Comparison of ENCODE assay signal across 13 cellular contexts in genomic region chr12:103279444-103279843, GRCh38.
A peak's percentile ranks its signal among the peaks of the same experiment; 100 is the strongest.
DNase-seq lines count a peak whose midpoint lies in the region; ATAC-seq and TF ChIP-seq lines count a peak whose summit lies in the region.
"Had no signal": no experiment of that assay in that cellular context is flagged by ENCODE, and none has a peak within 500 bp of the region (broad histone marks: within the 10 kb centered on the region; RNA-seq: fewer than 3 reads in every experiment).

No MANE protein-coding gene starts in this region.

- no peaks in the 10 kb centered on the region for H3K27me3 ChIP-seq in spleen (replicated peaks in 1 of 7)
- H3K27me3 ChIP-seq: transverse colon had no signal

- ATAC-seq in activated naive CD8-positive, alpha-beta T cell treated with anti-CD3 and anti-CD28 coated beads, Interleukin-2, amount 10 ng/mL, durations not matched to agents 7 days and 5 days (ENCODE audit: low read depth) = peak; percentile 83
- ATAC-seq in HG02571 (IDR thresholded peaks at IDR 0.05; ENCODE audit: unreplicated experiment) = peak; percentile 83
- peak; percentile 88 for ATAC-seq in HG03565 (IDR thresholded peaks at IDR 0.05; ENCODE audit: unreplicated experiment)
- ATAC-seq: HCT116, left lobe of liver had no signal

- H3K27ac Mint-ChIP-seq in activated naive CD8-positive, alpha-beta T cell treated with anti-CD3 and anti-CD28 coated beads, Interleukin-2, amount 10 ng/mL, durations not matched to agents 7 days and 5 days = no peak overlapping the region
- H3K27ac Mint-ChIP-seq in activated naive CD8-positive, alpha-beta T cell treated with anti-CD3 and anti-CD28 coated beads for 36 hours = no peak overlapping the region
- no peak overlapping the region for H3K27ac Mint-ChIP-seq in stimulated activated naive CD8-positive, alpha-beta T cell treated with anti-CD3 and anti-CD28 coated beads, Interleukin-15, Interleukin-2, amounts not matched to agents 100 ng/mL and 50 ng/mL, for 24 hours

- H3K4me3 Mint-ChIP-seq in activated naive CD8-positive, alpha-beta T cell treated with anti-CD3 and anti-CD28 coated beads, Interleukin-2, amount 10 ng/mL, durations not matched to agents 7 days and 5 days = peak overlapping the region; percentile 21
- H3K4me3 Mint-ChIP-seq in activated naive CD8-positive, alpha-beta T cell treated with anti-CD3 and anti-CD28 coated beads for 36 hours = no peak overlapping the region
- peak overlapping the region; percentile 51 for H3K4me3 Mint-ChIP-seq in stimulated activated naive CD8-positive, alpha-beta T cell treated with anti-CD3 and anti-CD28 coated beads, Interleukin-15, Interleukin-2, amounts not matched to agents 100 ng/mL and 50 ng/mL, for 24 hours

- H3K4me3 ChIP-seq in spleen = no peak overlapping the region
- H3K4me3 ChIP-seq: skin epidermis, transverse colon had no signal

- no peak for TF ChIP-seq POLR2A in spleen (IDR thresholded peaks at IDR 0.05)

- no peaks in the 10 kb centered on the region for H3K4me1 ChIP-seq in spleen
- H3K4me1 ChIP-seq: transverse colon had no signal

- H3K9me3 ChIP-seq in spleen = no peaks in the 10 kb centered on the region
- H3K9me3 ChIP-seq: transverse colon had no signal

- no peak for TF ChIP-seq CTCF in spleen (IDR thresholded peaks at IDR 0.05 in 8 of 11, conservative IDR thresholded peaks at IDR 0.05 in 3 of 11)

- peaks cover 2% of the 10 kb centered on the region for H3K27me3 Mint-ChIP-seq in activated naive CD8-positive, alpha-beta T cell treated with anti-CD3 and anti-CD28 coated beads, Interleukin-2, amount 10 ng/mL, durations not matched to agents 7 days and 5 days
- peaks cover 3% of the 10 kb centered on the region for H3K27me3 Mint-ChIP-seq in activated naive CD8-positive, alpha-beta T cell treated with anti-CD3 and anti-CD28 coated beads for 36 hours
- H3K27me3 Mint-ChIP-seq in stimulated activated naive CD8-positive, alpha-beta T cell treated with anti-CD3 and anti-CD28 coated beads, Interleukin-15, Interleukin-2, amounts not matched to agents 100 ng/mL and 50 ng/mL, for 24 hours = no peaks in the 10 kb centered on the region

- intact Hi-C loops in spleen (cut with DNase I; ENCODE audit: low total_unique reads) = no loop called here

- H3K36me3 ChIP-seq in spleen = no peaks in the 10 kb centered on the region
- H3K36me3 ChIP-seq: transverse colon had no signal

- no peak for DNase-seq in activated naive CD8-positive, alpha-beta T cell treated with anti-CD3 and anti-CD28 coated beads, Interleukin-2, amount 10 ng/mL, durations not matched to agents 7 days and 5 days
- no peak for DNase-seq in activated naive CD8-positive, alpha-beta T cell treated with anti-CD3 and anti-CD28 coated beads for 36 hours
- DNase-seq in Kasumi-1 (lab: John Stamatoyannopoulos, UW) (no peak), spleen (no peak), hippocampal formation (lab: John Stamatoyannopoulos, UW) (no peak)
- DNase-seq: OCI-M1, transverse colon had no signal

- H3K9me3 Mint-ChIP-seq in activated naive CD8-positive, alpha-beta T cell treated with anti-CD3 and anti-CD28 coated beads, Interleukin-2, amount 10 ng/mL, durations not matched to agents 7 days and 5 days = no peaks in the 10 kb centered on the region
- no peaks in the 10 kb centered on the region for H3K9me3 Mint-ChIP-seq in activated naive CD8-positive, alpha-beta T cell treated with anti-CD3 and anti-CD28 coated beads for 36 hours
- H3K9me3 Mint-ChIP-seq in stimulated activated naive CD8-positive, alpha-beta T cell treated with anti-CD3 and anti-CD28 coated beads, Interleukin-15, Interleukin-2, amounts not matched to agents 100 ng/mL and 50 ng/mL, for 24 hours = no peaks in the 10 kb centered on the region

- H3K36me3 Mint-ChIP-seq in activated naive CD8-positive, alpha-beta T cell treated with anti-CD3 and anti-CD28 coated beads, Interleukin-2, amount 10 ng/mL, durations not matched to agents 7 days and 5 days = peaks cover 2% of the 10 kb centered on the region
- no peaks in the 10 kb centered on the region for H3K36me3 Mint-ChIP-seq in activated naive CD8-positive, alpha-beta T cell treated with anti-CD3 and anti-CD28 coated beads for 36 hours
- no peaks in the 10 kb centered on the region for H3K36me3 Mint-ChIP-seq in stimulated activated naive CD8-positive, alpha-beta T cell treated with anti-CD3 and anti-CD28 coated beads, Interleukin-15, Interleukin-2, amounts not matched to agents 100 ng/mL and 50 ng/mL, for 24 hours (ENCODE audit: low read depth)

- H3K4me1 Mint-ChIP-seq in activated naive CD8-positive, alpha-beta T cell treated with anti-CD3 and anti-CD28 coated beads, Interleukin-2, amount 10 ng/mL, durations not matched to agents 7 days and 5 days = peaks cover 10% of the 10 kb centered on the region
- peaks cover 16% of the 10 kb centered on the region for H3K4me1 Mint-ChIP-seq in activated naive CD8-positive, alpha-beta T cell treated with anti-CD3 and anti-CD28 coated beads for 36 hours
- peaks cover 9% of the 10 kb centered on the region for H3K4me1 Mint-ChIP-seq in stimulated activated naive CD8-positive, alpha-beta T cell treated with anti-CD3 and anti-CD28 coated beads, Interleukin-15, Interleukin-2, amounts not matched to agents 100 ng/mL and 50 ng/mL, for 24 hours (ENCODE audit: low read depth)

- POLR2A ChIA-PET in activated naive CD8-positive, alpha-beta T cell treated with anti-CD3 and anti-CD28 coated beads, Interleukin-2, amount 10 ng/mL, durations not matched to agents 7 days and 5 days (lab: Charles Lee) = no interaction called here

- no peak overlapping the region for H3K27ac ChIP-seq in spleen
- H3K27ac ChIP-seq: skin epidermis, transverse colon had no signal

- 39 to 56% (median 48%) methylated on average over 2 of the region's 2 CpGs for WGBS in spleen, 5 donors
